ENCODE assay signal across 8 cellular contexts in the genomic region with DNA sequence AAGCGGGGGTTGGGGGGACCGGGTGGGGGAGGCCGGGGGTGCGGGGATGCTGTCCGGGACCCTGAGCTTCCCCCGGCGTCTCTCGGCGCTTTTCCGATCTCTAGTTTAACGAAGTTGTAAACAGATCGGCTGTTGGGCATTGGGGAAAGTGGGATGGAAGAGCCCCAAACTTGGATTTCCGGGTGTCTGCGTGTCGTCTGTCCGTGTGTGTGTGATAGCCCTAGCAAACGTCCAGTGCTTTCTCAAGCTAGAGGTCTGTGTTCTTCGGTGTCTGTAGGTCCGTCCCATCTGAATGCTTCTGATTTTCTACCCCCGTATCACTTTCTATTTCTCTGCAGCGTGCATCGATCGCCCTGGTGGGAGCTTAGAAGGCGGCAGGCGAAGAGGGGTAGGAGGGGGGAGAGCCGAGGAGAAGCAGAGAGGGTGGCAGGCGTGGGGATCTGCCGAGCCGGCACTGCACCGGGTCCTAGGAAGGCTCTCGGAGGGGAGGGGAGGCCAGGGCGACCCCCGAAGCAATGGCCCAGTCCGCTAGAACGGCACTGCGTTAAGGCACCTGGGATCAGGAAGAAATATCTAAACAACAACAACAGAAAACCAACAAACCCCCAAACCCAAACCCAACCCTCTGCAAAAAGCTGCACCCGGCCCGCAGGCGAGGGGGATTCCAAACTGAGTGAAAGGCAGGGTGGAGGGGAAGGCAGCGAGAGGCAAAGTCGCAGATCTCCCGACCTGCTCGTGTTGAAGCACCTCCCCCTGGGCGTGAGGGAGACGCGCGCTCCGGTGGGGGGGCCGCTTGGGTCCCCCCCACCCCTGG. TPM values are rescaled to one million over a fixed set of nuclear protein-coding genes. Genes with fewer than 3 reads are reported as not detected.
DNase-seq lines count a peak whose midpoint lies in the region; ATAC-seq and TF ChIP-seq lines count a peak whose summit lies in the region.

No MANE protein-coding gene starts in this region.

- 0 out of 2 replicates have a peak, but pooled peaks cover 3% of the 10 kb centered on the region for H3K9me2 ChIP-seq in GM23338 (ENCODE audit: insufficient read depth)

- peak overlapping the region; percentile 84 for H3K4me2 ChIP-seq in BLaER1
- peak overlapping the region; percentile 97 for H3K4me2 ChIP-seq in GM23338

- TF ChIP-seq CTCF in GM23338 (conservative IDR thresholded peaks at IDR 0.05; ENCODE audit: low read depth in 2 of 2): no peak
- TF ChIP-seq CTCF in colonic mucosa (IDR thresholded peaks at IDR 0.05): no peak

- H3K9ac ChIP-seq in BLaER1: no peak overlapping the region
- no peak overlapping the region for H3K9ac ChIP-seq in colonic mucosa (ENCODE audit: low read depth in 2 of 2, low read length in 2 of 2)

- peaks cover 9% of the 10 kb centered on the region for H3K4me1 Mint-ChIP-seq in GM23338
- peaks cover 7 to 20% (median 11%) of the 10 kb centered on the region in 7 donors for H3K4me1 Mint-ChIP-seq in naive thymus-derived CD4-positive, alpha-beta T cell

- H3K27ac Mint-ChIP-seq in GM23338: no peak overlapping the region
- peak overlapping the region in 1 of 9 donors; percentile 34 for H3K27ac Mint-ChIP-seq in naive thymus-derived CD4-positive, alpha-beta T cell

- intact Hi-C loops in colonic mucosa (cut with DNase I): no loop called here
- intact Hi-C loops in naive thymus-derived CD4-positive, alpha-beta T cell (cut with micrococcal nuclease): loop anchor here in 1 of 2 donors (5.0 kb wide), 1 partner anchor 53 kb away; no protein-coding TSS in a partner anchor

- 0 out of 2 replicates have a peak, but pooled peaks cover 5% of the 10 kb centered on the region for H3F3A ChIP-seq in GM23338 (replicated peaks; ENCODE audit: low read depth)

- H3K9me3 ChIP-seq in BLaER1 (peaks cover 36% of the 10 kb centered on the region), colonic mucosa (no peaks in the 10 kb centered on the region)
- H3K9me3 ChIP-seq in naive thymus-derived CD4-positive, alpha-beta T cell (ENCODE audit: control insufficient read depth in 2 of 3, low read length in 3 of 3): no peaks in the 10 kb centered on the region

- CTCF ChIA-PET in naive thymus-derived CD4-positive, alpha-beta T cell (lab: Charles Lee): no interaction called here

- no peak for TF ChIP-seq POLR2A in erythroblast (IDR thresholded peaks at IDR 0.05; ENCODE audit: low read length)

- H3K9me3 Mint-ChIP-seq in GM23338: peaks cover 10% of the 10 kb centered on the region
- H3K9me3 Mint-ChIP-seq in naive thymus-derived CD4-positive, alpha-beta T cell: peaks cover 0 to 8% (median 2%) of the 10 kb centered on the region in 11 donors

- peak overlapping the region; percentile 82 for H3K4me3 Mint-ChIP-seq in GM23338
- peak overlapping the region in 9 of 10 donors; percentile 78 to 94 (median 89) for H3K4me3 Mint-ChIP-seq in naive thymus-derived CD4-positive, alpha-beta T cell

- H3K36me3 Mint-ChIP-seq in GM23338 (ENCODE audit: low read depth): peaks cover 8% of the 10 kb centered on the region
- H3K36me3 Mint-ChIP-seq in naive thymus-derived CD4-positive, alpha-beta T cell: peaks cover 0 to 5% (median 4%) of the 10 kb centered on the region in 5 donors

- peak; percentile 39 for DNase-seq in GM23338 (ENCODE audit: low spot score)
- DNase-seq in colonic mucosa: no peak
- no peak for DNase-seq in naive thymus-derived CD4-positive, alpha-beta T cell
- DNase-seq in NCI-H1105 (lab: John Stamatoyannopoulos, UW): no peak
- DNase-seq in NCI-H2107 (lab: John Stamatoyannopoulos, UW): no peak
- DNase-seq in erythroblast (lab: John Stamatoyannopoulos, UW): no peak

- POLR2A ChIA-PET in naive thymus-derived CD4-positive, alpha-beta T cell (lab: Charles Lee): no interaction called here

- H3K4me1 ChIP-seq in BLaER1 (peaks cover 16% of the 10 kb centered on the region), GM23338 (ENCODE audit: insufficient read depth) (no peaks in the 10 kb centered on the region; the same call in 1 of the 2 replicates), colonic mucosa (no peaks in the 10 kb centered on the region)
- H3K4me1 ChIP-seq in naive thymus-derived CD4-positive, alpha-beta T cell (ENCODE audit: control insufficient read depth in 2 of 2, insufficient read depth in 2 of 2, low read length in 2 of 2): peaks cover 0 to 3% of the 10 kb centered on the region in 2 donors

- H3K4me3 ChIP-seq in BLaER1 (peak overlapping the region; percentile 61), GM23338 (peak overlapping the region; percentile 76), colonic mucosa (peak overlapping the region; percentile 14)
- H3K4me3 ChIP-seq in naive thymus-derived CD4-positive, alpha-beta T cell (ENCODE audit: low read length): peak overlapping the region; percentile 43

- peak; percentile 7 for ATAC-seq in GM23338
- ATAC-seq in naive thymus-derived CD4-positive, alpha-beta T cell: peak; percentile 36
- ATAC-seq in GM18858 (IDR thresholded peaks at IDR 0.05; ENCODE audit: unreplicated experiment): no peak

- H3K79me2 ChIP-seq in GM23338 (replicated peaks; ENCODE audit: insufficient read depth): no peaks in the 10 kb centered on the region

- H2AFZ ChIP-seq in GM23338: peak overlapping the region; percentile 93

- peaks cover 72% of the 10 kb centered on the region for H3K27me3 ChIP-seq in BLaER1
- H3K27me3 ChIP-seq in GM23338 (ENCODE audit: insufficient read depth): peaks cover 75% of the 10 kb centered on the region
- peaks cover 52% of the 10 kb centered on the region for H3K27me3 ChIP-seq in colonic mucosa
- H3K27me3 ChIP-seq in naive thymus-derived CD4-positive, alpha-beta T cell (ENCODE audit: control insufficient read depth in 2 of 2, insufficient read depth in 2 of 2, low read length in 2 of 2): peaks cover 0 to 14% of the 10 kb centered on the region in 2 donors

- peaks cover 48% of the 10 kb centered on the region for H3K27me3 Mint-ChIP-seq in GM23338 (ENCODE audit: insufficient read depth, low read depth, poor library complexity)
- H3K27me3 Mint-ChIP-seq in naive thymus-derived CD4-positive, alpha-beta T cell: peaks cover 30 to 65% (median 42%) of the 10 kb centered on the region in 5 donors

- H3K27ac ChIP-seq in BLaER1 (no peak overlapping the region), GM23338 (ENCODE audit: low read depth) (no peak overlapping the region), colonic mucosa (no peak overlapping the region)
- H3K27ac ChIP-seq in naive thymus-derived CD4-positive, alpha-beta T cell (ENCODE audit: low read depth, low read length): no peak overlapping the region

- H3K36me3 ChIP-seq in BLaER1: no peaks in the 10 kb centered on the region
- H3K36me3 ChIP-seq in GM23338 (ENCODE audit: insufficient read depth): no peaks in the 10 kb centered on the region
- H3K36me3 ChIP-seq in colonic mucosa: no peaks in the 10 kb centered on the region
- H3K36me3 ChIP-seq in naive thymus-derived CD4-positive, alpha-beta T cell (ENCODE audit: control insufficient read depth in 2 of 3, insufficient read depth in 3 of 3, low read length in 3 of 3): no peaks in the 10 kb centered on the region

- peaks cover 9% of the 10 kb centered on the region; the same call in 1 of the 2 replicates for H4K20me1 ChIP-seq in BLaER1
- no peaks in the 10 kb centered on the region for H4K20me1 ChIP-seq in GM23338 (replicated peaks; ENCODE audit: insufficient read depth)

TF ChIP-seq in GM23338, 12 proteins besides CTCF, POLR2A, EP300 and RAD21:
- TF ChIP-seq EZH2 (IDR thresholded peaks at IDR 0.05; ENCODE audit: low read depth, unreplicated experiment) (peak; percentile 83), EZH2phosphoT487 (IDR thresholded peaks at IDR 0.05; ENCODE audit: unreplicated experiment) (peak; percentile 51), STAT1 (IDR thresholded peaks at IDR 0.05; ENCODE audit: unreplicated experiment) (no peak)

RNA-seq across cellular contexts. Expression of gene KCNA1, which starts 1.0 kb away (rescaled TPM):
- 1.2 and 1.9 TPM in 2 replicates for total RNA-seq in GM23338 (2014; rRNA removed; shearing (Covaris generic))
- 0.10 and 0.38 TPM in 2 replicates for polyA plus RNA-seq in GM23338 (2016; fragmentation: Nextera tagmentation; extraction: Ambion mirVana)
- under 1 TPM in 1 of 2 donors, not detected in 1; 0.61 TPM for total RNA-seq in colonic mucosa
- total RNA-seq in naive thymus-derived CD4-positive, alpha-beta T cell: not detected
- polyA plus RNA-seq in naive thymus-derived CD4-positive, alpha-beta T cell: not detected

Comparison
In these comparisons a context has a peak if more than half of its experiments do, and no peak if none do; other contexts are left out.
1. H3K4me3 ChIP-seq: peak in every context shown above with its lines; median percentile 76 in GM23338; 61 in BLaER1; 43 in naive thymus-derived CD4-positive, alpha-beta T cell; 14 in colonic mucosa.